ENCODE assay signal across 1 cellular context in genomic region chr17:13415877-13416416, GRCh38.
TF ChIP-seq lines count a peak whose summit lies in the region.

No MANE protein-coding gene starts in this region.

TF ChIP-seq in HEK293, 187 proteins besides CTCF, POLR2A, EP300 and RAD21 (continued from another document and continues in another):
- TF ChIP-seq PRDM2 (tag by site-specific recombination; IDR thresholded peaks at IDR 0.05; ENCODE audit: borderline replicate concordance) (no peak), ZNF423 (tag by site-specific recombination; IDR thresholded peaks at IDR 0.05) (no peak), ZNF658 (tag by site-specific recombination; IDR thresholded peaks at IDR 0.05) (no peak), INSM2 (tag by site-specific recombination; IDR thresholded peaks at IDR 0.05) (peak; percentile 93), ZFP69B (tag by site-specific recombination; IDR thresholded peaks at IDR 0.05) (peak; percentile 77; the same call in 1 of the 2 replicates), ZNF248 (tag by site-specific recombination; IDR thresholded peaks at IDR 0.05) (no peak), AEBP2 (tag by site-specific recombination; IDR thresholded peaks at IDR 0.05; ENCODE audit: borderline replicate concordance) (no peak), ZNF292 (tag by site-specific recombination; IDR thresholded peaks at IDR 0.05; ENCODE audit: borderline replicate concordance, low read depth) (no peak), KLF16 (tag by site-specific recombination; IDR thresholded peaks at IDR 0.05) (peak; percentile 41), ZEB2 (tag by site-specific recombination; IDR thresholded peaks at IDR 0.05) (peak; percentile 93), KLF9 (tag by site-specific recombination; IDR thresholded peaks at IDR 0.05; ENCODE audit: low read depth) (no peak), GLI2 (tag by site-specific recombination; IDR thresholded peaks at IDR 0.05; ENCODE audit: borderline replicate concordance, low read depth) (no peak), PRDM10 (tag by site-specific recombination; IDR thresholded peaks at IDR 0.05) (peak; percentile 74; the same call in 1 of the 2 replicates), ZNF23 (tag by site-specific recombination; IDR thresholded peaks at IDR 0.05; ENCODE audit: borderline replicate concordance) (no peak), ZNF221 (tag by site-specific recombination; IDR thresholded peaks at IDR 0.05; ENCODE audit: borderline replicate concordance) (no peak), ZBTB44 (tag by site-specific recombination; IDR thresholded peaks at IDR 0.05) (peak; percentile 60; the same call in 1 of the 2 replicates), GLI4 (tag by site-specific recombination; IDR thresholded peaks at IDR 0.05) (no peak), ZNF449 (tag by site-specific recombination; IDR thresholded peaks at IDR 0.05) (peak; percentile 47; the same call in 1 of the 2 replicates), FEZF1 (tag by site-specific recombination; IDR thresholded peaks at IDR 0.05) (peak; percentile 74), ZBTB26 (tag by site-specific recombination; optimal IDR thresholded peaks at IDR 0.05) (peak; percentile 31), ZNF571 (tag by site-specific recombination; IDR thresholded peaks at IDR 0.05) (no peak), PBX3 (CRISPR knock-in tag; IDR thresholded peaks at IDR 0.05) (0 out of 2 replicates have a peak, but pooled peaks have one; percentile 43), ZNF48 (tag by site-specific recombination; IDR thresholded peaks at IDR 0.05) (no peak), REPIN1 (tag by site-specific recombination; IDR thresholded peaks at IDR 0.05; ENCODE audit: low read depth) (no peak), ATF2 (tag by site-specific recombination; IDR thresholded peaks at IDR 0.05; ENCODE audit: low read depth) (peak; percentile 87), ZNF121 (tag by site-specific recombination; IDR thresholded peaks at IDR 0.05) (no peak), ZBTB7A (tag by site-specific recombination; IDR thresholded peaks at IDR 0.05; ENCODE audit: low read depth) (0 out of 2 replicates have a peak, but pooled peaks have one; percentile 19), YY2 (tag by site-specific recombination; IDR thresholded peaks at IDR 0.05) (no peak), ZFP37 (tag by site-specific recombination; IDR thresholded peaks at IDR 0.05) (0 out of 2 replicates have a peak, but pooled peaks have one; percentile 81), ZNF26 (tag by site-specific recombination; IDR thresholded peaks at IDR 0.05) (no peak), ZNF354C (tag by site-specific recombination; IDR thresholded peaks at IDR 0.05; ENCODE audit: borderline replicate concordance, low read depth) (no peak), ZFP41 (tag by site-specific recombination; IDR thresholded peaks at IDR 0.05; ENCODE audit: borderline replicate concordance) (no peak)
